In genomic region chr12:74317078-74317581, GRCh38 we compare ENCODE assay signal across 8 cellular contexts.
DNase-seq lines count a peak whose midpoint lies in the region; ATAC-seq, FAIRE-seq and TF ChIP-seq lines count a peak whose summit lies in the region.

No MANE protein-coding gene starts in this region.

- H3K9ac ChIP-seq in MM.1S (ENCODE audit: low read length), result no peak overlapping the region
- no peak overlapping the region for H3K9ac ChIP-seq in adipocyte (ENCODE audit: low read length)

- H3K4me3 ChIP-seq in MM.1S (ENCODE audit: low read length) (no peak overlapping the region), adipocyte (ENCODE audit: low read length) (no peak overlapping the region), small intestine (ENCODE audit: low read depth in 1 of 2, low read length in 2 of 2) (no peak overlapping the region)

- H3K9me3 ChIP-seq in MM.1S (replicated peaks; ENCODE audit: insufficient read depth, low read length) (no peaks in the 10 kb centered on the region), adipocyte (ENCODE audit: control insufficient read depth, low read length) (no peaks in the 10 kb centered on the region), small intestine (ENCODE audit: control insufficient read depth, low read depth) (no peaks in the 10 kb centered on the region)

- no peaks in the 10 kb centered on the region for H3K36me3 ChIP-seq in MM.1S (replicated peaks; ENCODE audit: insufficient read depth, low read length)
- H3K36me3 ChIP-seq in adipocyte (ENCODE audit: control insufficient read depth, insufficient read depth, low read length, severe bottlenecking), result no peaks in the 10 kb centered on the region
- H3K36me3 ChIP-seq in small intestine (ENCODE audit: control insufficient read depth in 2 of 2, insufficient read depth in 2 of 2, low read length in 2 of 2), result no peaks in the 10 kb centered on the region

- H3K27me3 Mint-ChIP-seq in stimulated activated naive CD8-positive, alpha-beta T cell treated with anti-CD3 and anti-CD28 coated beads, Interleukin-15, amount 100 ng/mL, for 72 hours, result no peaks in the 10 kb centered on the region

- ATAC-seq in GM21447 (IDR thresholded peaks at IDR 0.05; ENCODE audit: unreplicated experiment), result no peak
- no peak for ATAC-seq in stimulated activated naive CD8-positive, alpha-beta T cell treated with anti-CD3 and anti-CD28 coated beads, Interleukin-15, amount 100 ng/mL, for 72 hours

- H3K9me3 Mint-ChIP-seq in stimulated activated naive CD8-positive, alpha-beta T cell treated with anti-CD3 and anti-CD28 coated beads, Interleukin-15, amount 100 ng/mL, for 72 hours, result peaks cover 0 to 5% of the 10 kb centered on the region in 2 donors

- 5 to 26% (median 13%) methylated on average over 1 of the region's 1 CpG for WGBS in small intestine, 3 donors

- no peaks in the 10 kb centered on the region for H3K79me2 ChIP-seq in MM.1S (ENCODE audit: low read length)

- no peak overlapping the region for H3K27ac ChIP-seq in MM.1S (ENCODE audit: low read length)
- no peak overlapping the region for H3K27ac ChIP-seq in small intestine (ENCODE audit: low read depth in 1 of 2, low read length in 1 of 2)

- H3K4me1 ChIP-seq in MM.1S (ENCODE audit: low read length) (no peaks in the 10 kb centered on the region), adipocyte (ENCODE audit: control insufficient read depth, insufficient read depth, low read length) (no peaks in the 10 kb centered on the region), small intestine (ENCODE audit: control insufficient read depth in 2 of 2, insufficient read depth in 1 of 2, low read depth in 1 of 2, low read length in 1 of 2) (no peaks in the 10 kb centered on the region)

- H3K27ac Mint-ChIP-seq in stimulated activated naive CD8-positive, alpha-beta T cell treated with anti-CD3 and anti-CD28 coated beads, Interleukin-15, amount 100 ng/mL, for 72 hours, result no peak overlapping the region

- no peaks in the 10 kb centered on the region for H3K9me2 ChIP-seq in MM.1S (replicated peaks; ENCODE audit: insufficient read depth, low read length)

- peak; percentile 32 for TF ChIP-seq CTCF in MM.1S (IDR thresholded peaks at IDR 0.05; ENCODE audit: low read length)

- no peak for FAIRE-seq in small intestine (lab: Jason Lieb, UNC)

- H2AFZ ChIP-seq in MM.1S (ENCODE audit: low read length), result no peak overlapping the region

- peak; percentile 28 for DNase-seq in COLO829 (ENCODE audit: low spot score)
- DNase-seq in MM.1S, result peak; percentile 20
- peak; percentile 47 for DNase-seq in adipocyte (ENCODE audit: low read depth)
- DNase-seq in kidney tubule cell (ENCODE audit: low spot score), result peak; percentile 19
- DNase-seq in activated CD8-positive, alpha-beta memory T cell treated with anti-CD3 and anti-CD28 coated beads, Interleukin-2, amount 50 U/mL, for 4 hours, result no peak
- no peak for DNase-seq in stimulated activated naive CD8-positive, alpha-beta T cell treated with anti-CD3 and anti-CD28 coated beads, Interleukin-15, amount 100 ng/mL, for 72 hours
- no peak for DNase-seq in small intestine

- no peaks in the 10 kb centered on the region for H4K20me1 ChIP-seq in MM.1S (ENCODE audit: insufficient read depth, low read length)

- H3F3A ChIP-seq in MM.1S (ENCODE audit: insufficient read depth, low read length), result no peaks in the 10 kb centered on the region

- no peaks in the 10 kb centered on the region for H3K4me1 Mint-ChIP-seq in stimulated activated naive CD8-positive, alpha-beta T cell treated with anti-CD3 and anti-CD28 coated beads, Interleukin-15, amount 100 ng/mL, for 72 hours

- no peak overlapping the region for H3K4me3 Mint-ChIP-seq in stimulated activated naive CD8-positive, alpha-beta T cell treated with anti-CD3 and anti-CD28 coated beads, Interleukin-15, amount 100 ng/mL, for 72 hours

- H3K4me2 ChIP-seq in MM.1S (ENCODE audit: low read depth, low read length), result no peak overlapping the region

- H3K27me3 ChIP-seq in MM.1S (replicated peaks; ENCODE audit: insufficient read depth, low read length) (no peaks in the 10 kb centered on the region), adipocyte (replicated peaks; ENCODE audit: control insufficient read depth, insufficient read depth, low read length) (no peaks in the 10 kb centered on the region), small intestine (ENCODE audit: control insufficient read depth in 2 of 2, insufficient read depth in 2 of 2, low read length in 2 of 2) (no peaks in the 10 kb centered on the region)

Comparison
In these comparisons a context has a peak if more than half of its experiments do, and no peak if none do; other contexts are left out.
1. DNase-seq: peak in COLO829 (single experiment), MM.1S (single experiment), adipocyte (single experiment) and kidney tubule cell (single experiment); none in activated CD8-positive, alpha-beta memory T cell treated with anti-CD3 and anti-CD28 coated beads, Interleukin-2, amount 50 U/mL, for 4 hours (single experiment), stimulated activated naive CD8-positive, alpha-beta T cell treated with anti-CD3 and anti-CD28 coated beads, Interleukin-15, amount 100 ng/mL, for 72 hours (0 of 2) and small intestine (single experiment).